ENCODE assay signal across 8 cellular contexts in genomic region chr1:46202975-46203737, GRCh38. TPM values are rescaled to one million over a fixed set of nuclear protein-coding genes. Genes with fewer than 3 reads are reported as not detected.
DNase-seq lines count a peak whose midpoint lies in the region; ATAC-seq and TF ChIP-seq lines count a peak whose summit lies in the region.

LURAP1 (plus strand) TSS chr1:46203334; CDS start chr1:46203427, 93 bp downstream.

- peak within 1 kb of the TSS; percentile 54 to 76 (median 69) for H3K4me3 ChIP-seq in BLaER1 treated with 17β-estradiol and CSF1 and Interleukin-3, amounts not matched to agents 10 nM and 100 nM
- H3K4me3 ChIP-seq in IMR-90 (ENCODE audit: insufficient read depth, low read depth, low read length), result peak within 1 kb of the TSS; percentile 51
- H3K4me3 ChIP-seq in lung, result peak within 1 kb of the TSS; percentile 68

- H3K9me1 ChIP-seq in IMR-90 (ENCODE audit: insufficient read depth, low read length), result peaks cover 2% of the 10 kb centered on the region; the same call in 1 of the 2 replicates

- H3K9ac ChIP-seq in BLaER1 treated with 17β-estradiol and CSF1 and Interleukin-3, amounts not matched to agents 10 nM and 100 nM, result peak within 1 kb of the TSS; percentile 54 to 83 (median 69); a peak in 21 of 22 replicates
- peak within 1 kb of the TSS; percentile 37 for H3K9ac ChIP-seq in IMR-90 (ENCODE audit: low read depth, low read length)

- peak within 1 kb of the TSS; percentile 44 for H3K4ac ChIP-seq in IMR-90 (ENCODE audit: low read depth, low read length)

- H3K18ac ChIP-seq in IMR-90 (ENCODE audit: low read depth, low read length), result no peak within 1 kb of the TSS

- peak within 1 kb of the TSS in 6 of 11 experiments; percentile 8 to 45 (median 34); a peak in 6 of 22 replicates for H3K27ac ChIP-seq in BLaER1 treated with 17β-estradiol and CSF1 and Interleukin-3, amounts not matched to agents 10 nM and 100 nM
- H3K27ac ChIP-seq in IMR-90 (ENCODE audit: insufficient read depth, low read length) (peak within 1 kb of the TSS; percentile 1; the same call in 1 of the 2 replicates), lung (ENCODE audit: low read depth in 1 of 2, low read length in 1 of 2) (peak within 1 kb of the TSS; percentile 35 to 89)

- peaks cover 15% of the 10 kb centered on the region for H3K4me1 Mint-ChIP-seq in endothelial cell (ENCODE audit: unreplicated experiment)

- H3K9me3 ChIP-seq in BLaER1 treated with 17β-estradiol and CSF1 and Interleukin-3, amounts not matched to agents 10 nM and 100 nM (replicated peaks in 1 of 11), result no peaks in the 10 kb centered on the region
- no peaks in the 10 kb centered on the region for H3K9me3 ChIP-seq in IMR-90 (ENCODE audit: control insufficient read depth, insufficient read depth, low read length)
- H3K9me3 ChIP-seq in lung (ENCODE audit: control insufficient read depth in 2 of 2, insufficient read depth in 1 of 2, low read length in 1 of 2), result no peaks in the 10 kb centered on the region

- no peaks in the 10 kb centered on the region for H3K27me3 Mint-ChIP-seq in endothelial cell (ENCODE audit: unreplicated experiment)

- H2AK9ac ChIP-seq in IMR-90 (replicated peaks; ENCODE audit: low read depth, low read length, poor library complexity), result peak within 1 kb of the TSS; percentile 77

- H3K27me3 ChIP-seq in BLaER1 treated with 17β-estradiol and CSF1 and Interleukin-3, amounts not matched to agents 10 nM and 100 nM, result peaks cover 0 to 18% (median 12%) of the 10 kb centered on the region in 11 experiments; a peak in 15 of 22 replicates
- H3K27me3 ChIP-seq in IMR-90 (ENCODE audit: control insufficient read depth, insufficient read depth, low read length) (no peaks in the 10 kb centered on the region), lung (ENCODE audit: control insufficient read depth, insufficient read depth) (no peaks in the 10 kb centered on the region)

- H2AK5ac ChIP-seq in IMR-90 (ENCODE audit: low read depth, low read length), result no peak within 1 kb of the TSS; the same call in 1 of the 2 replicates

- H3K4me3 Mint-ChIP-seq in endothelial cell (ENCODE audit: unreplicated experiment), result peak within 1 kb of the TSS; percentile 86

- peak within 1 kb of the TSS; percentile 75 to 76 for H4K8ac ChIP-seq in IMR-90 (ENCODE audit: low read depth in 2 of 2, low read length in 2 of 2)

- H4K20me1 ChIP-seq in BLaER1 treated with 17β-estradiol and CSF1 and Interleukin-3, amounts not matched to agents 10 nM and 100 nM, result no peaks in the 10 kb centered on the region
- no peaks in the 10 kb centered on the region for H4K20me1 ChIP-seq in IMR-90 (ENCODE audit: insufficient read depth, low read length)

- no peak for TF ChIP-seq RAD21 in IMR-90 (IDR thresholded peaks at IDR 0.05; ENCODE audit: low read length)

- H2AFZ ChIP-seq in IMR-90 (replicated peaks; ENCODE audit: low read length, poor library complexity), result peak within 1 kb of the TSS; percentile 99

- in situ Hi-C loops in IMR-90 (cut with MboI; ENCODE audit: low sequenced_read_pairs), result no loop called here

- no peaks in the 10 kb centered on the region for H3K9me3 Mint-ChIP-seq in endothelial cell (ENCODE audit: unreplicated experiment)

- H3K23ac ChIP-seq in IMR-90 (ENCODE audit: low read depth, low read length), result peak within 1 kb of the TSS; percentile 48

- peak within 1 kb of the TSS; percentile 80 for H4K91ac ChIP-seq in IMR-90 (ENCODE audit: insufficient read depth, low read depth, low read length)

- ATAC-seq in IMR-90 (ENCODE audit: low read depth) (peak; percentile 76), lung (ENCODE audit: insufficient read depth, low FRiP score) (peak; percentile 55), GM21526 (IDR thresholded peaks at IDR 0.05; ENCODE audit: low FRiP score, unreplicated experiment) (no peak), HG03039 (IDR thresholded peaks at IDR 0.05; ENCODE audit: unreplicated experiment) (no peak)

- H3K36me3 Mint-ChIP-seq in endothelial cell (ENCODE audit: low read depth, unreplicated experiment), result no peaks in the 10 kb centered on the region

- peak within 1 kb of the TSS; percentile 89 for H3K14ac ChIP-seq in IMR-90 (replicated peaks; ENCODE audit: low read depth, low read length)

- H2BK20ac ChIP-seq in IMR-90 (ENCODE audit: low read depth, low read length), result no peak within 1 kb of the TSS

- TF ChIP-seq POLR2A in IMR-90 (IDR thresholded peaks at IDR 0.05; ENCODE audit: low read depth, low read length), result no peak

- no peak within 1 kb of the TSS for H2BK5ac ChIP-seq in IMR-90 (ENCODE audit: low read depth, low read length, poor library complexity, severe bottlenecking)

- DNase-seq in IMR-90, result peak; percentile 72
- DNase-seq in activated CD4-positive, alpha-beta T cell treated with anti-CD3 and anti-CD28 coated beads, Interleukin-2, amount 50 U/mL, for 48 hours, result peak; percentile 42 to 49
- DNase-seq in endothelial cell (ENCODE audit: low spot score), result peak; percentile 26
- no peak for DNase-seq in lung (ENCODE audit: low spot score)
- peak; percentile 35 for DNase-seq in stimulated activated CD8-positive, alpha-beta memory T cell treated with anti-CD3 and anti-CD28 coated beads, Interleukin-12 subunit alpha, Interleukin-12 subunit beta, amount 100 ng/mL, for 4 hours (ENCODE audit: low read depth)

- TF ChIP-seq CTCF in IMR-90 (conservative IDR thresholded peaks at IDR 0.05; ENCODE audit: low read depth, low read length) (no peak), endothelial cell (IDR thresholded peaks at IDR 0.05; ENCODE audit: unreplicated experiment) (no peak), lung (IDR thresholded peaks at IDR 0.05; ENCODE audit: control extremely low read depth, extremely low read depth) (no peak)

- peak within 1 kb of the TSS; percentile 67; the same call in 1 of the 3 replicates for H2BK15ac ChIP-seq in IMR-90 (ENCODE audit: low read depth, low read length)

- 0% methylated on average over 12 of the region's 48 CpGs; no CpG with 5 or more reads in 1 of the 2 experiments for WGBS in IMR-90 (ENCODE audit: extremely low coverage in 2 of 2, insufficient read length in 1 of 2), 2 experiments
- WGBS in lung, 2 donors, result 2 to 3% methylated on average over 47 to 48 of the region's 48 CpGs

- H4K5ac ChIP-seq in IMR-90 (ENCODE audit: low read depth, low read length), result 0 out of 2 replicates have a peak within 1 kb of the TSS, but pooled peaks have one; percentile 2

- H3K4me2 ChIP-seq in BLaER1 treated with 17β-estradiol and CSF1 and Interleukin-3, amounts not matched to agents 10 nM and 100 nM, result peak within 1 kb of the TSS; percentile 91 to 99 (median 98)
- peak within 1 kb of the TSS; percentile 95 for H3K4me2 ChIP-seq in IMR-90 (ENCODE audit: low read depth, low read length)

- CTCF ChIA-PET in IMR-90 (lab: Yijun Ruan, JAX), result interaction anchor here (2.1 kb wide), 1 partner anchor 21 kb away, joined by 10 read pairs; no protein-coding TSS in a partner anchor

- POLR2A ChIA-PET in IMR-90 (lab: Charles Lee; ENCODE audit: unreplicated experiment), result interaction anchor here (0.9 kb wide), 1 partner anchor 334 kb away, joined by 3 read pairs; no protein-coding TSS in a partner anchor

- H3K27ac Mint-ChIP-seq in endothelial cell (ENCODE audit: unreplicated experiment), result no peak within 1 kb of the TSS

- BruUV-seq in IMR-90 (replicated peaks; lab: Mats Ljungman, UMichigan), result no TSS peak

- no peaks in the 10 kb centered on the region for H3K36me3 ChIP-seq in BLaER1 treated with 17β-estradiol and CSF1 and Interleukin-3, amounts not matched to agents 10 nM and 100 nM
- H3K36me3 ChIP-seq in IMR-90 (ENCODE audit: control insufficient read depth, insufficient read depth, low read length), result no peaks in the 10 kb centered on the region
- no peaks in the 10 kb centered on the region for H3K36me3 ChIP-seq in lung (ENCODE audit: control insufficient read depth in 2 of 2, insufficient read depth in 2 of 2, low read length in 2 of 2)

- intact Hi-C loops in IMR-90 (cut with micrococcal nuclease), result no loop called here

- 0 out of 2 replicates have a peak within 1 kb of the TSS, but pooled peaks have one; percentile 16 for H2BK120ac ChIP-seq in IMR-90 (ENCODE audit: low read depth, low read length)

- H3K79me1 ChIP-seq in IMR-90 (ENCODE audit: low read depth in 1 of 2, low read length in 2 of 2), result peaks cover 3 to 18% of the 10 kb centered on the region in 2 experiments; a peak in 3 of 4 replicates

- H3K4me1 ChIP-seq in BLaER1 treated with 17β-estradiol and CSF1 and Interleukin-3, amounts not matched to agents 10 nM and 100 nM, result peaks cover 36 to 55% (median 46%) of the 10 kb centered on the region in 10 experiments
- H3K4me1 ChIP-seq in IMR-90 (ENCODE audit: control insufficient read depth, insufficient read depth, low read length) (no peaks in the 10 kb centered on the region), lung (ENCODE audit: control insufficient read depth in 2 of 2, insufficient read depth in 2 of 2, low read length in 2 of 2) (peaks cover 8% of the 10 kb centered on the region in 2 donors)

- dilution Hi-C loops in IMR-90 (cut with HindIII; ENCODE audit: low sequenced_read_pairs, unreplicated experiment), result no loop called here

- H3K56ac ChIP-seq in IMR-90 (ENCODE audit: extremely low read depth, insufficient read depth, low read length), result 0 out of 2 replicates have a peak within 1 kb of the TSS, but pooled peaks have one; percentile 7

TF ChIP-seq in IMR-90, 13 proteins besides CTCF, POLR2A, EP300 and RAD21 (continues in another document):
- TF ChIP-seq MAZ (IDR thresholded peaks at IDR 0.05; ENCODE audit: borderline replicate concordance, low read depth, low read length) (peak; percentile 79; the same call in 1 of the 2 replicates), ELK1 (IDR thresholded peaks at IDR 0.05; ENCODE audit: borderline replicate concordance, low read depth, low read length) (no peak), MAFK (IDR thresholded peaks at IDR 0.05; ENCODE audit: low read depth, low read length) (peak; percentile 43)

RNA-seq across cellular contexts. Expression of gene LURAP1, which starts in this region (rescaled TPM):
- total RNA-seq in IMR-90 (2012; rRNA removed) (2.5 TPM in 2 replicates), endothelial cell (ENCODE audit: unreplicated experiment) (0.41 TPM), lung (1 to 10 TPM in 1 of 2 donors, under 1 TPM in 1; 0.63 to 2.8 TPM)
- polyA plus RNA-seq in IMR-90 (2012; rRNA removed) (2.5 and 2.9 TPM in 2 replicates), lung (1 to 10 TPM in 1 of 2 donors, under 1 TPM in 1; 0.41 to 1.2 TPM)
- 2.5 and 4.7 TPM in 2 replicates for polyA plus RNA-seq in IMR-90 (2012; cell fraction: cytosol; rRNA removed)
- polyA plus RNA-seq in IMR-90 (2012; cell fraction: nucleus; rRNA removed; ENCODE audit: low replicate concordance), result 3.3 and 3.6 TPM in 2 replicates

Comparison
In these comparisons a context has a peak if more than half of its experiments do, and no peak if none do; other contexts are left out.
1. Peak in DNase-seq in endothelial cell; RNA of the gene not detected or under 1 TPM.
2. H3K27ac ChIP-seq: peak in every context shown above with its lines; median percentile 62 in lung; 34 in BLaER1 treated with 17β-estradiol and CSF1 and Interleukin-3, amounts not matched to agents 10 nM and 100 nM; 1 in IMR-90.
3. ATAC-seq: peak in IMR-90 (single experiment) and lung (single experiment); none in GM21526 (single experiment) and HG03039 (single experiment).
4. Peak in every context shown above with its lines, with median percentiles within 50 percentile points of each other: H3K4me3 ChIP-seq.